Comparison of ENCODE assay signal across 8 cellular contexts in genomic region chrX:107118322-107119147, GRCh38. TPM values are rescaled to one million over a fixed set of nuclear protein-coding genes. Genes with fewer than 3 reads are reported as not detected.
A peak's percentile ranks its signal among the peaks of the same experiment; 100 is the strongest.
DNase-seq lines count a peak whose midpoint lies in the region; ATAC-seq and TF ChIP-seq lines count a peak whose summit lies in the region.

Gene RBM41 (minus strand): TSS chrX:107118822. CDS start chrX:107118773, 49 bp downstream.

- peaks cover 24% of the 10 kb centered on the region for H3K36me3 Mint-ChIP-seq in activated naive CD8-positive, alpha-beta T cell treated with anti-CD3 and anti-CD28 coated beads for 36 hours

- H3K27me3 ChIP-seq in GM06990 (replicated peaks; ENCODE audit: control insufficient read depth, insufficient read depth, low read length) (no peaks in the 10 kb centered on the region), SU-DHL-6 (ENCODE audit: low read length) (no peaks in the 10 kb centered on the region), ovary (no peaks in the 10 kb centered on the region), thyroid gland (no peaks in the 10 kb centered on the region)

- H3K27me3 Mint-ChIP-seq in activated naive CD8-positive, alpha-beta T cell treated with anti-CD3 and anti-CD28 coated beads for 36 hours, result no peaks in the 10 kb centered on the region

- H3K4me3 ChIP-seq in GM06990 (replicated peaks; ENCODE audit: low read depth, low read length) (peak within 1 kb of the TSS; percentile 69), SU-DHL-6 (ENCODE audit: insufficient read depth, low read length, poor library complexity, severe bottlenecking) (peak within 1 kb of the TSS; percentile 56), ovary (peak within 1 kb of the TSS; percentile 69), thyroid gland (replicated peaks in 1 of 3) (peak within 1 kb of the TSS in 2 of 3 donors; percentile 38 to 44)

- H3K27ac ChIP-seq in SU-DHL-6 (ENCODE audit: low read depth, low read length) (no peak within 1 kb of the TSS), ovary (no peak within 1 kb of the TSS), thyroid gland (peak within 1 kb of the TSS in 1 of 3 donors; percentile 72)

- H3K9ac ChIP-seq in SU-DHL-6 (ENCODE audit: low read length), result peak within 1 kb of the TSS; percentile 64

- no peaks in the 10 kb centered on the region for H3K9me3 Mint-ChIP-seq in activated naive CD8-positive, alpha-beta T cell treated with anti-CD3 and anti-CD28 coated beads for 36 hours

- no peak for TF ChIP-seq POLR2A in ovary (IDR thresholded peaks at IDR 0.05)
- peak in 1 of 2 donors; percentile 41 for TF ChIP-seq POLR2A in thyroid gland (IDR thresholded peaks at IDR 0.05)

- intact Hi-C loops in Right ventricle myocardium superior (cut with DNase I), result no loop called here
- intact Hi-C loops in ovary (cut with DNase I), result no loop called here
- intact Hi-C loops in thyroid gland (cut with DNase I), result no loop called here

- peak within 1 kb of the TSS; percentile 38 for H2AFZ ChIP-seq in SU-DHL-6 (ENCODE audit: low read depth, low read length, severe bottlenecking)

- no peak for TF ChIP-seq EP300 in ovary (IDR thresholded peaks at IDR 0.05)

- peak within 1 kb of the TSS; percentile 94 for H3K27ac Mint-ChIP-seq in activated naive CD8-positive, alpha-beta T cell treated with anti-CD3 and anti-CD28 coated beads for 36 hours

- H3K4me1 ChIP-seq in ovary (ENCODE audit: insufficient read depth) (no peaks in the 10 kb centered on the region), thyroid gland (peaks cover 0 to 6% of the 10 kb centered on the region in 2 donors)

- H3K9me2 ChIP-seq in SU-DHL-6 (replicated peaks; ENCODE audit: insufficient read depth, low read length), result no peaks in the 10 kb centered on the region

- peak within 1 kb of the TSS; percentile 76 for H3K4me2 ChIP-seq in SU-DHL-6 (ENCODE audit: low read depth, low read length, poor library complexity, severe bottlenecking)

- TF ChIP-seq CTCF in GM06990 (IDR thresholded peaks at IDR 0.05; ENCODE audit: insufficient read depth, low read length, poor library complexity, severe bottlenecking) (no peak), SU-DHL-6 (IDR thresholded peaks at IDR 0.05; ENCODE audit: insufficient read depth, low read length, poor library complexity, severe bottlenecking) (no peak), ovary (IDR thresholded peaks at IDR 0.05) (no peak), thyroid gland (IDR thresholded peaks at IDR 0.05) (no peak)

- H3K9me3 ChIP-seq in SU-DHL-6 (ENCODE audit: insufficient read depth, low read length) (no peaks in the 10 kb centered on the region), ovary (no peaks in the 10 kb centered on the region), thyroid gland (no peaks in the 10 kb centered on the region)

- H4K20me1 ChIP-seq in SU-DHL-6 (ENCODE audit: low read depth, low read length), result no peaks in the 10 kb centered on the region

- 24 to 33% (median 27%) methylated on average over 30 to 37 of the region's 37 CpGs for WGBS in ovary, 3 donors
- 0 to 2% methylated on average over 11 to 14 of the region's 37 CpGs for WGBS in thyroid gland, 2 donors

- H3F3A ChIP-seq in SU-DHL-6 (ENCODE audit: insufficient read depth), result no peaks in the 10 kb centered on the region

- H3K36me3 ChIP-seq in GM06990 (ENCODE audit: control insufficient read depth, insufficient read depth, low read length) (0 out of 2 replicates have a peak, but pooled peaks cover 1% of the 10 kb centered on the region), SU-DHL-6 (ENCODE audit: low read length) (peaks cover 4% of the 10 kb centered on the region; the same call in 1 of the 2 replicates), ovary (no peaks in the 10 kb centered on the region), thyroid gland (peaks cover 0 to 2% of the 10 kb centered on the region in 2 donors)

- peak within 1 kb of the TSS; percentile 97 for H3K4me3 Mint-ChIP-seq in activated naive CD8-positive, alpha-beta T cell treated with anti-CD3 and anti-CD28 coated beads for 36 hours

- peak; percentile 100 for ATAC-seq in HG02623 (IDR thresholded peaks at IDR 0.05; ENCODE audit: unreplicated experiment)
- ATAC-seq in Right ventricle myocardium superior (ENCODE audit: poor library complexity), result peak; percentile 100

- no peaks in the 10 kb centered on the region; the same call in 1 of the 2 replicates for H3K79me2 ChIP-seq in SU-DHL-6 (ENCODE audit: insufficient read depth, low read length)

- H3K4me1 Mint-ChIP-seq in activated naive CD8-positive, alpha-beta T cell treated with anti-CD3 and anti-CD28 coated beads for 36 hours, result peaks cover 23% of the 10 kb centered on the region

- DNase-seq in GM06990 (ENCODE audit: extremely low read depth, insufficient read length) (peak; percentile 64), NCI-H1092 (lab: John Stamatoyannopoulos, UW) (peak; percentile 80), Right ventricle myocardium superior (peak; percentile 85), ovary (peak; percentile 59 to 73 (median 67)), thyroid gland (peak; percentile 78 to 84)
- DNase-seq in activated naive CD8-positive, alpha-beta T cell treated with anti-CD3 and anti-CD28 coated beads for 36 hours, result peak; percentile 63

RNA-seq across cellular contexts. Expression of gene RBM41, which starts in this region (rescaled TPM):
- total RNA-seq in activated naive CD8-positive, alpha-beta T cell treated with anti-CD3 and anti-CD28 coated beads for 36 hours, result 10 to 100 TPM; 12.6 to 15.3 TPM
- total RNA-seq in Right ventricle myocardium superior, result 16.9 TPM
- 10 to 100 TPM; 10.8 to 13.6 (median 12.1) TPM for total RNA-seq in ovary
- polyA plus RNA-seq in ovary, result 1 to 10 TPM; 5.4 to 7.5 TPM
- total RNA-seq in thyroid gland, result 10 to 100 TPM; 24.0 to 48.8 (median 30.5) TPM
